Comparison of ENCODE assay signal across 1 cellular context in the genomic region with DNA sequence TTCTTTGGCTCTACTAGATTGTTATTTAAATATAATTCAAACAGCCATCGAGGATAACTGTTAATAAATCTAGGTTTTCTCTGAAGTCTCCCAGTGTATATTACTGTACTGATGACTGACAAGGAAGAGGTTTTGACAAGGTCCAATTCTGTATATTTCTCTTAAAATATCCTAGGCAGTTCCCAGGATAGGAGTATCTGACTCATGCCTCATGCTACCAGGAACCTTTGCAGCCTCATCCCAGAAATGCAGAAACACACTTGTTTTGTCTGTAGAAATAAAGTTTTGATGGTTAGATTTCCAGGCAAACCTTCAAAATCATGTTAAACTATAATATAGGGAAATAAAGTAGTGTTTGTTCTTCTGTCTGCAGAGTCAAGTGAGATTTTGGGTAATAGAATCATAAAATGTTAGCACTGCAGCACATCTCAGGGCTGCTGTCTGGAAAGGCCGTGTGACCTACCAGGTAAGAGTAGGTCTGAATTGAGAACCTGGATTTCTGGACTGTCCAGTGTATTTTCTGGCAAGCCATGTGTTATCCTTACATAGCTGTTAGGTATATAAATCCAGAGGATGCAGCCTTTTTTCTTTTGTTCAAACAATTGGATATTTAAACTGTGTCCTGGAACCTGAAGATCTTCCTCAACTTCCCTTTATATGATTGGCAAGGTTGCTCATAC.
TF ChIP-seq lines count a peak whose summit lies in the region.

No MANE protein-coding gene starts in this region.

TF ChIP-seq in GM12878, 131 proteins besides CTCF, POLR2A, EP300 and RAD21:
- TF ChIP-seq CBFB (IDR thresholded peaks at IDR 0.05; ENCODE audit: low read depth) (no peak), POLR2AphosphoS5 (IDR thresholded peaks at IDR 0.05; ENCODE audit: low read length) (0 out of 2 replicates have a peak, but pooled peaks have one; percentile 31), PAX8 (IDR thresholded peaks at IDR 0.05) (no peak)
- TF ChIP-seq, protein P1, sequence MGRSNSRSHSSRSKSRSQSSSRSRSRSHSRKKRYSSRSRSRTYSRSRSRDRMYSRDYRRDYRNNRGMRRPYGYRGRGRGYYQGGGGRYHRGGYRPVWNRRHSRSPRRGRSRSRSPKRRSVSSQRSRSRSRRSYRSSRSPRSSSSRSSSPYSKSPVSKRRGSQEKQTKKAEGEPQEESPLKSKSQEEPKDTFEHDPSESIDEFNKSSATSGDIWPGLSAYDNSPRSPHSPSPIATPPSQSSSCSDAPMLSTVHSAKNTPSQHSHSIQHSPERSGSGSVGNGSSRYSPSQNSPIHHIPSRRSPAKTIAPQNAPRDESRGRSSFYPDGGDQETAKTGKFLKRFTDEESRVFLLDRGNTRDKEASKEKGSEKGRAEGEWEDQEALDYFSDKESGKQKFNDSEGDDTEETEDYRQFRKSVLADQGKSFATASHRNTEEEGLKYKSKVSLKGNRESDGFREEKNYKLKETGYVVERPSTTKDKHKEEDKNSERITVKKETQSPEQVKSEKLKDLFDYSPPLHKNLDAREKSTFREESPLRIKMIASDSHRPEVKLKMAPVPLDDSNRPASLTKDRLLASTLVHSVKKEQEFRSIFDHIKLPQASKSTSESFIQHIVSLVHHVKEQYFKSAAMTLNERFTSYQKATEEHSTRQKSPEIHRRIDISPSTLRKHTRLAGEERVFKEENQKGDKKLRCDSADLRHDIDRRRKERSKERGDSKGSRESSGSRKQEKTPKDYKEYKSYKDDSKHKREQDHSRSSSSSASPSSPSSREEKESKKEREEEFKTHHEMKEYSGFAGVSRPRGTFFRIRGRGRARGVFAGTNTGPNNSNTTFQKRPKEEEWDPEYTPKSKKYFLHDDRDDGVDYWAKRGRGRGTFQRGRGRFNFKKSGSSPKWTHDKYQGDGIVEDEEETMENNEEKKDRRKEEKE (IDR thresholded peaks at IDR 0.05), result no peak
TF ChIP-seq in GM12878: peak in this region for 1.
